9 cellular contexts compared by ENCODE assay signal in genomic region chr13:24997367-24997967, GRCh38.
DNase-seq lines count a peak whose midpoint lies in the region; ATAC-seq, FAIRE-seq and TF ChIP-seq lines count a peak whose summit lies in the region.
"Had no signal": no experiment of that assay in that cellular context is flagged by ENCODE, and none has a peak within 500 bp of the region (broad histone marks: within the 10 kb centered on the region; RNA-seq: fewer than 3 reads in every experiment).

No MANE protein-coding gene starts in this region.

- H3K9me3 Mint-ChIP-seq in natural killer cell, result no peaks in the 10 kb centered on the region
- H3K9me3 Mint-ChIP-seq in natural killer cell treated with Interleukin-12 subunit alpha and Interleukin-12 subunit beta and Interleukin-15 and Interleukin-18, amount 100 ng/mL, for 72 hours, result no peaks in the 10 kb centered on the region
- no peaks in the 10 kb centered on the region for H3K9me3 Mint-ChIP-seq in astrocyte (ENCODE audit: unreplicated experiment)
- H3K9me3 Mint-ChIP-seq: central memory CD8-positive, alpha-beta T cell had no signal

- H3K27ac Mint-ChIP-seq in natural killer cell, result no peak overlapping the region
- H3K27ac Mint-ChIP-seq in natural killer cell treated with Interleukin-12 subunit alpha and Interleukin-12 subunit beta and Interleukin-15 and Interleukin-18, amount 100 ng/mL, for 72 hours, result no peak overlapping the region
- H3K27ac Mint-ChIP-seq in astrocyte (ENCODE audit: unreplicated experiment), result no peak overlapping the region

- intact Hi-C loops in natural killer cell (cut with micrococcal nuclease), result no loop called here
- intact Hi-C loops in left lung (cut with DNase I), result no loop called here

- H3K79me2 ChIP-seq in astrocyte (ENCODE audit: insufficient read depth, low read length), result no peaks in the 10 kb centered on the region

- H3K27me3 ChIP-seq in astrocyte (ENCODE audit: insufficient read depth, low read length) (peaks cover 4% of the 10 kb centered on the region), left lung (peaks cover 0 to 52% of the 10 kb centered on the region in 2 donors)

- DNase-seq in natural killer cell (no peak), NAMALWA (ENCODE audit: low spot score) (peak; percentile 68), astrocyte (ENCODE audit: low read depth) (no peak), left lung (no peak)
- no peak for DNase-seq in natural killer cell treated with Interleukin-12 subunit alpha and Interleukin-12 subunit beta and Interleukin-15 and Interleukin-18, amount 100 ng/mL, for 72 hours (ENCODE audit: low spot score)

- H4K20me1 ChIP-seq in astrocyte (ENCODE audit: insufficient read depth, low read length), result no peaks in the 10 kb centered on the region

- H3K4me3 Mint-ChIP-seq in natural killer cell (no peak overlapping the region), astrocyte (ENCODE audit: unreplicated experiment) (no peak overlapping the region)
- no peak overlapping the region for H3K4me3 Mint-ChIP-seq in natural killer cell treated with Interleukin-12 subunit alpha and Interleukin-12 subunit beta and Interleukin-15 and Interleukin-18, amount 100 ng/mL, for 72 hours
- H3K4me3 Mint-ChIP-seq: central memory CD8-positive, alpha-beta T cell had no signal

- no peaks in the 10 kb centered on the region for H3K4me1 ChIP-seq in astrocyte (ENCODE audit: insufficient read depth, low read length)
- H3K4me1 ChIP-seq in left lung, result no peaks in the 10 kb centered on the region

- no peak overlapping the region for H3K4me3 ChIP-seq in astrocyte (ENCODE audit: insufficient read depth, low read depth, low read length)
- H3K4me3 ChIP-seq in left lung, result no peak overlapping the region

- no peak overlapping the region for H3K4me2 ChIP-seq in astrocyte (ENCODE audit: low read length)

- H3K9me3 ChIP-seq in astrocyte (ENCODE audit: insufficient read depth, low read depth, low read length) (no peaks in the 10 kb centered on the region), left lung (no peaks in the 10 kb centered on the region)

- peaks cover 21 to 30% of the 10 kb centered on the region in 2 donors for H3K27me3 Mint-ChIP-seq in natural killer cell (ENCODE audit: low read depth in 2 of 2)
- H3K27me3 Mint-ChIP-seq in natural killer cell treated with Interleukin-12 subunit alpha and Interleukin-12 subunit beta and Interleukin-15 and Interleukin-18, amount 100 ng/mL, for 72 hours, result peaks cover 28 to 38% of the 10 kb centered on the region in 2 donors
- H3K27me3 Mint-ChIP-seq in astrocyte (ENCODE audit: low read depth, unreplicated experiment), result no peaks in the 10 kb centered on the region

- H3K36me3 ChIP-seq in astrocyte (ENCODE audit: insufficient read depth, low read length), result no peaks in the 10 kb centered on the region
- no peaks in the 10 kb centered on the region for H3K36me3 ChIP-seq in left lung

- H3K4me1 Mint-ChIP-seq in natural killer cell (peaks cover 4 to 5% of the 10 kb centered on the region in 2 donors), astrocyte (ENCODE audit: low read depth, unreplicated experiment) (peaks cover 7% of the 10 kb centered on the region)
- H3K4me1 Mint-ChIP-seq in natural killer cell treated with Interleukin-12 subunit alpha and Interleukin-12 subunit beta and Interleukin-15 and Interleukin-18, amount 100 ng/mL, for 72 hours (ENCODE audit: low read depth in 2 of 2), result peaks cover 0 to 4% of the 10 kb centered on the region in 2 donors

- peak; percentile 81 for TF ChIP-seq CTCF in natural killer cell (IDR thresholded peaks at IDR 0.05)
- TF ChIP-seq CTCF in astrocyte (IDR thresholded peaks at IDR 0.05; ENCODE audit: insufficient read depth, low read depth, low read length), result peak; percentile 82
- TF ChIP-seq CTCF in left lung (IDR thresholded peaks at IDR 0.05), result peak; percentile 72 to 78

- no peak overlapping the region for H3K9ac ChIP-seq in astrocyte (ENCODE audit: low read length)

- ATAC-seq in natural killer cell (no peak), left lung (peak; percentile 33), HG02798 (IDR thresholded peaks at IDR 0.05; ENCODE audit: poor library complexity, unreplicated experiment) (no peak), GM18867 (IDR thresholded peaks at IDR 0.05; ENCODE audit: unreplicated experiment) (no peak), GM21360 (IDR thresholded peaks at IDR 0.05; ENCODE audit: unreplicated experiment) (no peak)
- no peak for ATAC-seq in natural killer cell treated with Interleukin-12 subunit alpha and Interleukin-12 subunit beta and Interleukin-15 and Interleukin-18, amount 100 ng/mL, for 72 hours

- H3K36me3 Mint-ChIP-seq in natural killer cell (no peaks in the 10 kb centered on the region), astrocyte (ENCODE audit: low read depth, unreplicated experiment) (no peaks in the 10 kb centered on the region)
- no peaks in the 10 kb centered on the region for H3K36me3 Mint-ChIP-seq in natural killer cell treated with Interleukin-12 subunit alpha and Interleukin-12 subunit beta and Interleukin-15 and Interleukin-18, amount 100 ng/mL, for 72 hours

- no peak overlapping the region for H3K27ac ChIP-seq in astrocyte (ENCODE audit: low read depth, low read length)
- H3K27ac ChIP-seq in left lung, result no peak overlapping the region

- peak; percentile 32 for FAIRE-seq in astrocyte (lab: Jason Lieb, UNC)

- no peak overlapping the region for H2AFZ ChIP-seq in astrocyte (ENCODE audit: low read depth, low read length)
